Comparison of ENCODE assay signal across 8 cellular contexts in genomic region chr7:140242057-140243031, GRCh38.
DNase-seq lines count a peak whose midpoint lies in the region; ATAC-seq and TF ChIP-seq lines count a peak whose summit lies in the region.

No MANE protein-coding gene starts in this region.

- peak; percentile 39 to 87 for ATAC-seq in activated naive CD4-positive, alpha-beta T cell treated with anti-CD3 and anti-CD28 coated beads, Interleukin-2, amount 50 U/mL, for 72 hours
- peak; percentile 20 for ATAC-seq in foreskin keratinocyte
- ATAC-seq in upper lobe of left lung (ENCODE audit: low FRiP score in 2 of 2) = peak; percentile 64 to 72
- no peak for ATAC-seq in HG03354 (IDR thresholded peaks at IDR 0.05; ENCODE audit: poor library complexity, severe bottlenecking, unreplicated experiment)

- H3K27ac ChIP-seq in foreskin keratinocyte (no peak overlapping the region), upper lobe of left lung (peak overlapping the region in 3 of 4 donors; percentile 34 to 63 (median 55))

- no peaks in the 10 kb centered on the region for H3K27me3 Mint-ChIP-seq in activated naive CD4-positive, alpha-beta T cell treated with anti-CD3 and anti-CD28 coated beads, Interleukin-2, amount 10 ng/mL, durations not matched to agents 7 days and 5 days

- H3K27ac Mint-ChIP-seq in activated naive CD4-positive, alpha-beta T cell treated with anti-CD3 and anti-CD28 coated beads, Interleukin-2, amount 50 U/mL, for 72 hours = no peak overlapping the region
- no peak overlapping the region for H3K27ac Mint-ChIP-seq in activated naive CD4-positive, alpha-beta T cell treated with anti-CD3 and anti-CD28 coated beads, Interleukin-2, amount 10 ng/mL, durations not matched to agents 7 days and 5 days

- peaks cover 19% of the 10 kb centered on the region for H3K4me1 Mint-ChIP-seq in activated naive CD4-positive, alpha-beta T cell treated with anti-CD3 and anti-CD28 coated beads, Interleukin-2, amount 10 ng/mL, durations not matched to agents 7 days and 5 days

- CTCF ChIA-PET in activated naive CD4-positive, alpha-beta T cell treated with anti-CD3 and anti-CD28 coated beads, Interleukin-2, amount 10 ng/mL, durations not matched to agents 7 days and 5 days (lab: Charles Lee) = interaction anchor here (0.8 to 1.5 kb wide), 4 partner anchors 11 to 84 kb away, joined by 3 to 6 read pairs (median 4); no protein-coding TSS in a partner anchor

- H3K4me1 ChIP-seq in foreskin keratinocyte (no peaks in the 10 kb centered on the region), upper lobe of left lung (peaks cover 15 to 26% (median 21%) of the 10 kb centered on the region in 4 donors)

- H3K27me3 ChIP-seq in foreskin keratinocyte = peaks cover 9% of the 10 kb centered on the region
- no peaks in the 10 kb centered on the region for H3K27me3 ChIP-seq in upper lobe of left lung

- no peak for TF ChIP-seq POLR2A in upper lobe of left lung (IDR thresholded peaks at IDR 0.05)

- TF ChIP-seq CTCF in foreskin keratinocyte (conservative IDR thresholded peaks at IDR 0.05) = no peak
- no peak for TF ChIP-seq CTCF in upper lobe of left lung (IDR thresholded peaks at IDR 0.05)

- H3K4me3 ChIP-seq in upper lobe of left lung = no peak overlapping the region

- no peaks in the 10 kb centered on the region for H3K36me3 Mint-ChIP-seq in activated naive CD4-positive, alpha-beta T cell treated with anti-CD3 and anti-CD28 coated beads, Interleukin-2, amount 50 U/mL, for 72 hours
- H3K36me3 Mint-ChIP-seq in activated naive CD4-positive, alpha-beta T cell treated with anti-CD3 and anti-CD28 coated beads, Interleukin-2, amount 10 ng/mL, durations not matched to agents 7 days and 5 days = no peaks in the 10 kb centered on the region

- no peak overlapping the region for H3K4me3 Mint-ChIP-seq in activated naive CD4-positive, alpha-beta T cell treated with anti-CD3 and anti-CD28 coated beads, Interleukin-2, amount 10 ng/mL, durations not matched to agents 7 days and 5 days

- WGBS in upper lobe of left lung, 2 donors = 28% methylated on average over 4 of the region's 4 CpGs

- no peaks in the 10 kb centered on the region for H3K36me3 ChIP-seq in upper lobe of left lung

- H3K9me3 ChIP-seq in upper lobe of left lung = no peaks in the 10 kb centered on the region

- no peak for DNase-seq in activated naive CD4-positive, alpha-beta T cell treated with anti-CD3 and anti-CD28 coated beads, Interleukin-2, amount 50 U/mL, for 72 hours (ENCODE audit: low spot score in 2 of 2)
- DNase-seq in activated naive CD4-positive, alpha-beta T cell treated with anti-CD3 and anti-CD28 coated beads, Interleukin-2, amount 10 ng/mL, durations not matched to agents 7 days and 5 days = no peak
- DNase-seq in MV-4-11 (lab: John Stamatoyannopoulos, UW) (peak; percentile 74), foreskin keratinocyte (no peak), upper lobe of left lung (peak in 1 of 2 donors; percentile 74), glomerular visceral epithelial cell (ENCODE audit: extremely low spot score) (no peak), T1000 (lab: John Stamatoyannopoulos, UW) (no peak)

- no peak for TF ChIP-seq EP300 in upper lobe of left lung (IDR thresholded peaks at IDR 0.05)

- H3K9me3 Mint-ChIP-seq in activated naive CD4-positive, alpha-beta T cell treated with anti-CD3 and anti-CD28 coated beads, Interleukin-2, amount 50 U/mL, for 72 hours = peaks cover 0 to 3% of the 10 kb centered on the region in 2 donors
- no peaks in the 10 kb centered on the region for H3K9me3 Mint-ChIP-seq in activated naive CD4-positive, alpha-beta T cell treated with anti-CD3 and anti-CD28 coated beads, Interleukin-2, amount 10 ng/mL, durations not matched to agents 7 days and 5 days
